Comparison of ENCODE assay signal across 19 cellular contexts in genomic region chr1:183063349-183063748, GRCh38.
"Had no signal": no experiment of that assay in that cellular context is flagged by ENCODE, and none has a peak within 500 bp of the region (broad histone marks: within the 10 kb centered on the region; RNA-seq: fewer than 3 reads in every experiment).

No MANE protein-coding gene starts in this region.

- FAIRE-seq: colon, keratinocyte had no signal

- H2AFZ ChIP-seq: hepatocyte had no signal

- DNase-seq: activated CD4-positive, alpha-beta T cell treated with anti-CD3 and anti-CD28 coated beads for 36 hours; activated CD4-positive, alpha-beta T cell treated with anti-CD3 and anti-CD28 coated beads, Interleukin-2, amount 50 U/mL, for 48 hours; activated T-cell treated with anti-CD3 and anti-CD28 coated beads for 4 hours; dorsolateral prefrontal cortex; foreskin fibroblast; occipital lobe; stimulated activated CD4-positive, alpha-beta T cell treated with anti-CD3 and anti-CD28 coated beads, Interleukin-2, amount 100 ng/mL, for 48 hours; stimulated activated naive CD8-positive, alpha-beta T cell treated with anti-CD3 and anti-CD28 coated beads, Interleukin-15, amount 100 ng/mL, for 72 hours; T-helper 17 cell; trophoblast cell had no signal

- H3K9me3 ChIP-seq: vagina had no signal

- H3K27me3 Mint-ChIP-seq: progenitor cell of endocrine pancreas; stimulated activated naive CD8-positive, alpha-beta T cell treated with anti-CD3 and anti-CD28 coated beads, Interleukin-15, amount 100 ng/mL, for 72 hours; T-helper 17 cell had no signal

- H3K27me3 ChIP-seq: dorsolateral prefrontal cortex, hepatocyte, vagina had no signal

- H3K36me3 Mint-ChIP-seq: activated naive CD8-positive, alpha-beta T cell had no signal

- H3K36me3 ChIP-seq: vagina had no signal

- H3K4me3 ChIP-seq: dorsolateral prefrontal cortex, hepatocyte, lung, vagina had no signal

- H3K4me3 Mint-ChIP-seq: activated CD4-positive, alpha-beta T cell treated with anti-CD3 and anti-CD28 coated beads for 36 hours; activated naive CD8-positive, alpha-beta T cell; activated T-helper 1 cell treated with anti-CD3 and anti-CD28 coated beads, Interleukin-12 subunit alpha, Interleukin-12 subunit beta, Interleukin-2, Interleukin-4 antibody, amounts not matched to agents 30 ng/mL and 10 ng/mL and 1 ng/mL, durations not matched to agents 14 hours and 24 hours and 36 hours; stimulated activated naive CD8-positive, alpha-beta T cell treated with anti-CD3 and anti-CD28 coated beads, Interleukin-15, amount 100 ng/mL, for 72 hours; T-helper 17 cell; WTC11 had no signal

- H3K27ac Mint-ChIP-seq: activated CD4-positive, alpha-beta T cell treated with anti-CD3 and anti-CD28 coated beads for 36 hours; activated naive CD8-positive, alpha-beta T cell; activated T-helper 1 cell treated with anti-CD3 and anti-CD28 coated beads, Interleukin-12 subunit alpha, Interleukin-12 subunit beta, Interleukin-2, Interleukin-4 antibody, amounts not matched to agents 30 ng/mL and 10 ng/mL and 1 ng/mL, durations not matched to agents 14 hours and 24 hours and 36 hours; progenitor cell of endocrine pancreas; stimulated activated naive CD8-positive, alpha-beta T cell treated with anti-CD3 and anti-CD28 coated beads, Interleukin-15, amount 100 ng/mL, for 72 hours; T-helper 17 cell; WTC11 had no signal

- ATAC-seq: activated CD4-positive, alpha-beta T cell treated with anti-CD3 and anti-CD28 coated beads for 36 hours; stimulated activated naive CD8-positive, alpha-beta T cell treated with anti-CD3 and anti-CD28 coated beads, Interleukin-15, amount 100 ng/mL, for 72 hours; T-helper 17 cell; WTC11 had no signal

- H3K4me2 ChIP-seq: hepatocyte had no signal

- H3K9me3 Mint-ChIP-seq: activated T-helper 1 cell treated with anti-CD3 and anti-CD28 coated beads, Interleukin-12 subunit alpha, Interleukin-12 subunit beta, Interleukin-2, Interleukin-4 antibody, amounts not matched to agents 30 ng/mL and 10 ng/mL and 1 ng/mL, durations not matched to agents 14 hours and 24 hours and 36 hours had no signal

- H3K27ac ChIP-seq: dorsolateral prefrontal cortex, hepatocyte, vagina had no signal

- H3K4me1 Mint-ChIP-seq: activated CD4-positive, alpha-beta T cell treated with anti-CD3 and anti-CD28 coated beads for 36 hours; stimulated activated naive CD8-positive, alpha-beta T cell treated with anti-CD3 and anti-CD28 coated beads, Interleukin-15, amount 100 ng/mL, for 72 hours; T-helper 17 cell; WTC11 had no signal
